8 cellular contexts compared by ENCODE assay signal in the genomic region with DNA sequence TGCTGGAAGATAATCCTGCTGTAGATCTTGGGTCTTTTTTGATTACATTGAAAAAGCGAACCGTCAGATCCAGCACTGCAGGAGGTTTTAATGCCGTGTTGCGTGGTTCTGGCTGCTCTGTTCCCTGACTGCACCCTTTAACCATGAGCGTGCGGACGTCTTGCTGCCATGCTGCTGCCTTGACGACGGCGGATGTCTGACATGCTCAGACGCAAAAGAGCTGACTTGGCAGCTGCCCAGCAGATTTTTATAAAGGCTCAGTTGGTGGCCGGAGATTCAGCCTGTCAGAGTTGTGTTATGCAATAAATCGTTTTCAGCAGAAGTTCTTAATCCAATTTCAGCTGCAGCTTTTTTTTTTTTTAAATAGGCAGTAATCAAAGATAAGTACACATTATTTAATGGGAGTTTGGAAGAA.
DNase-seq lines count a peak whose midpoint lies in the region; ATAC-seq lines count a peak whose summit lies in the region.

No MANE protein-coding gene starts in this region.

- H3K4me3 Mint-ChIP-seq in activated CD4-positive, alpha-beta T cell treated with anti-CD3 and anti-CD28 coated beads for 36 hours, result peak overlapping the region; percentile 25
- H3K4me3 Mint-ChIP-seq in effector memory CD8-positive, alpha-beta T cell, result peak overlapping the region in 1 of 2 donors; percentile 33
- H3K4me3 Mint-ChIP-seq in memory B cell, result no peak overlapping the region
- peak overlapping the region; percentile 53 to 76 for H3K4me3 Mint-ChIP-seq in stimulated activated naive B cell treated with anti-CD40 and anti-IgM and Interleukin-4, amounts not matched to agents 10 μg/mL and 1 μg/mL and 100 μg/mL, for 72 hours

- intact Hi-C loops in activated CD4-positive, alpha-beta T cell treated with anti-CD3 and anti-CD28 coated beads for 36 hours (cut with DNase I, micrococcal nuclease), result loop anchor here in 1 of 2 experiments (5.0 kb wide), 1 partner anchor 38 kb away; no protein-coding TSS in a partner anchor

- H3K36me3 Mint-ChIP-seq in activated CD4-positive, alpha-beta T cell treated with anti-CD3 and anti-CD28 coated beads for 36 hours (ENCODE audit: low read depth), result peaks cover 30% of the 10 kb centered on the region
- H3K36me3 Mint-ChIP-seq in effector memory CD8-positive, alpha-beta T cell (ENCODE audit: insufficient read depth), result peaks cover 3% of the 10 kb centered on the region
- H3K36me3 Mint-ChIP-seq in memory B cell, result peaks cover 4% of the 10 kb centered on the region
- H3K36me3 Mint-ChIP-seq in stimulated activated naive B cell treated with anti-CD40 and anti-IgM and Interleukin-4, amounts not matched to agents 10 μg/mL and 1 μg/mL and 100 μg/mL, for 72 hours, result peaks cover 4 to 16% of the 10 kb centered on the region in 2 donors

- ATAC-seq in GM18868 (IDR thresholded peaks at IDR 0.05; ENCODE audit: unreplicated experiment) (peak; percentile 52), memory B cell (ENCODE audit: low read depth) (peak; percentile 36), GM18909 (IDR thresholded peaks at IDR 0.05; ENCODE audit: poor library complexity, unreplicated experiment) (no peak), HG02938 (IDR thresholded peaks at IDR 0.05; ENCODE audit: unreplicated experiment) (no peak)
- peak; percentile 66 for ATAC-seq in activated CD4-positive, alpha-beta T cell treated with anti-CD3 and anti-CD28 coated beads for 36 hours
- ATAC-seq in effector memory CD8-positive, alpha-beta T cell (replicated peaks), result peak; percentile 46
- peak; percentile 84 to 93 for ATAC-seq in stimulated activated naive B cell treated with anti-CD40 and anti-IgM and Interleukin-4, amounts not matched to agents 10 μg/mL and 1 μg/mL and 100 μg/mL, for 72 hours (replicated peaks)

- POLR2A ChIA-PET in activated CD4-positive, alpha-beta T cell treated with anti-CD3 and anti-CD28 coated beads for 36 hours (lab: Charles Lee), result no interaction called here

- CTCF ChIA-PET in activated CD4-positive, alpha-beta T cell treated with anti-CD3 and anti-CD28 coated beads for 36 hours (lab: Charles Lee), result interaction anchor here (1.0 kb wide), 1 partner anchor 98 kb away, joined by 3 read pairs; no protein-coding TSS in a partner anchor

- peak; percentile 90 for DNase-seq in NCI-H2171 treated with DMSO at 0.1 percent for 48 hours (lab: John Stamatoyannopoulos, UW)
- DNase-seq in activated CD4-positive, alpha-beta T cell treated with anti-CD3 and anti-CD28 coated beads for 36 hours, result peak; percentile 71
- no peak for DNase-seq in effector memory CD8-positive, alpha-beta T cell
- DNase-seq in memory B cell (ENCODE audit: low spot score in 2 of 2), result no peak
- DNase-seq in stimulated activated naive B cell treated with anti-CD40 and anti-IgM and Interleukin-4, amounts not matched to agents 10 μg/mL and 1 μg/mL and 100 μg/mL, for 72 hours, result peak; percentile 32

- H3K27me3 Mint-ChIP-seq in activated CD4-positive, alpha-beta T cell treated with anti-CD3 and anti-CD28 coated beads for 36 hours, result no peaks in the 10 kb centered on the region
- no peaks in the 10 kb centered on the region for H3K27me3 Mint-ChIP-seq in effector memory CD8-positive, alpha-beta T cell
- no peaks in the 10 kb centered on the region for H3K27me3 Mint-ChIP-seq in memory B cell
- H3K27me3 Mint-ChIP-seq in stimulated activated naive B cell treated with anti-CD40 and anti-IgM and Interleukin-4, amounts not matched to agents 10 μg/mL and 1 μg/mL and 100 μg/mL, for 72 hours, result no peaks in the 10 kb centered on the region

- no peaks in the 10 kb centered on the region for H3K9me3 Mint-ChIP-seq in activated CD4-positive, alpha-beta T cell treated with anti-CD3 and anti-CD28 coated beads for 36 hours (ENCODE audit: low read depth)
- H3K9me3 Mint-ChIP-seq in effector memory CD8-positive, alpha-beta T cell, result no peaks in the 10 kb centered on the region
- no peaks in the 10 kb centered on the region for H3K9me3 Mint-ChIP-seq in memory B cell
- H3K9me3 Mint-ChIP-seq in stimulated activated naive B cell treated with anti-CD40 and anti-IgM and Interleukin-4, amounts not matched to agents 10 μg/mL and 1 μg/mL and 100 μg/mL, for 72 hours, result no peaks in the 10 kb centered on the region

- H3K27ac Mint-ChIP-seq in activated CD4-positive, alpha-beta T cell treated with anti-CD3 and anti-CD28 coated beads for 36 hours, result peak overlapping the region; percentile 16
- H3K27ac Mint-ChIP-seq in effector memory CD8-positive, alpha-beta T cell, result no peak overlapping the region
- H3K27ac Mint-ChIP-seq in memory B cell, result no peak overlapping the region
- peak overlapping the region; percentile 27 for H3K27ac Mint-ChIP-seq in stimulated activated naive B cell treated with anti-CD40 and anti-IgM and Interleukin-4, amounts not matched to agents 10 μg/mL and 1 μg/mL and 100 μg/mL, for 72 hours

- H3K4me1 Mint-ChIP-seq in activated CD4-positive, alpha-beta T cell treated with anti-CD3 and anti-CD28 coated beads for 36 hours, result peaks cover 34% of the 10 kb centered on the region
- H3K4me1 Mint-ChIP-seq in effector memory CD8-positive, alpha-beta T cell (ENCODE audit: low read depth in 2 of 2), result peaks cover 27 to 33% of the 10 kb centered on the region in 2 donors
- peaks cover 27% of the 10 kb centered on the region for H3K4me1 Mint-ChIP-seq in memory B cell
- peaks cover 40 to 49% of the 10 kb centered on the region in 2 donors for H3K4me1 Mint-ChIP-seq in stimulated activated naive B cell treated with anti-CD40 and anti-IgM and Interleukin-4, amounts not matched to agents 10 μg/mL and 1 μg/mL and 100 μg/mL, for 72 hours

Comparison
In these comparisons a context has a peak if more than half of its experiments do, and no peak if none do; other contexts are left out.
1. ATAC-seq: peak in GM18868 (single experiment), activated CD4-positive, alpha-beta T cell treated with anti-CD3 and anti-CD28 coated beads for 36 hours (single experiment), effector memory CD8-positive, alpha-beta T cell (single experiment), memory B cell (single experiment) and stimulated activated naive B cell treated with anti-CD40 and anti-IgM and Interleukin-4, amounts not matched to agents 10 μg/mL and 1 μg/mL and 100 μg/mL, for 72 hours (2 of 2); none in GM18909 (single experiment) and HG02938 (single experiment).
2. DNase-seq: peak in NCI-H2171 treated with DMSO at 0.1 percent for 48 hours (single experiment), activated CD4-positive, alpha-beta T cell treated with anti-CD3 and anti-CD28 coated beads for 36 hours (single experiment) and stimulated activated naive B cell treated with anti-CD40 and anti-IgM and Interleukin-4, amounts not matched to agents 10 μg/mL and 1 μg/mL and 100 μg/mL, for 72 hours (single experiment); none in effector memory CD8-positive, alpha-beta T cell (0 of 3) and memory B cell (0 of 2).
3. H3K27ac Mint-ChIP-seq: peak in activated CD4-positive, alpha-beta T cell treated with anti-CD3 and anti-CD28 coated beads for 36 hours (single experiment) and stimulated activated naive B cell treated with anti-CD40 and anti-IgM and Interleukin-4, amounts not matched to agents 10 μg/mL and 1 μg/mL and 100 μg/mL, for 72 hours (single experiment); none in effector memory CD8-positive, alpha-beta T cell (0 of 2) and memory B cell (single experiment).